ENCODE assay signal across 14 cellular contexts in genomic region chr6:16344756-16345155, GRCh38.
DNase-seq lines count a peak whose midpoint lies in the region; ATAC-seq and TF ChIP-seq lines count a peak whose summit lies in the region.
"Had no signal": no experiment of that assay in that cellular context is flagged by ENCODE, and none has a peak within 500 bp of the region (broad histone marks: within the 10 kb centered on the region; RNA-seq: fewer than 3 reads in every experiment).

No MANE protein-coding gene starts in this region.

- no peaks in the 10 kb centered on the region for H3K9me3 Mint-ChIP-seq in central memory CD8-positive, alpha-beta T cell
- H3K9me3 Mint-ChIP-seq in neural crest cell: peaks cover 2% of the 10 kb centered on the region
- H3K9me3 Mint-ChIP-seq: activated T-cell treated with anti-CD3 and anti-CD28 coated beads, Interleukin-2, amount 50 U/mL, for 4 hours; memory B cell had no signal

- H3K4me1 ChIP-seq in HAP-1: peaks cover 7% of the 10 kb centered on the region

- ATAC-seq in central memory CD8-positive, alpha-beta T cell (replicated peaks; ENCODE audit: extremely low read depth, poor library complexity, severe bottlenecking): no peak
- ATAC-seq: activated T-cell treated with anti-CD3 and anti-CD28 coated beads, Interleukin-2, amount 50 U/mL, for 4 hours had no signal

- H3K4me3 Mint-ChIP-seq in central memory CD8-positive, alpha-beta T cell: no peak overlapping the region
- H3K4me3 Mint-ChIP-seq in neural crest cell: no peak overlapping the region
- H3K4me3 Mint-ChIP-seq: activated T-cell treated with anti-CD3 and anti-CD28 coated beads, Interleukin-2, amount 50 U/mL, for 4 hours; memory B cell had no signal

- H3K4me3 ChIP-seq in AG10803 (ENCODE audit: low read length): no peak overlapping the region
- no peak overlapping the region for H3K4me3 ChIP-seq in NB4 (ENCODE audit: low read depth, low read length)
- no peak overlapping the region for H3K4me3 ChIP-seq in HAP-1

- peaks cover 8% of the 10 kb centered on the region for H3K36me3 Mint-ChIP-seq in central memory CD8-positive, alpha-beta T cell (ENCODE audit: insufficient read depth)
- no peaks in the 10 kb centered on the region for H3K36me3 Mint-ChIP-seq in neural crest cell (ENCODE audit: low read depth)

- DNase-seq in AG10803 (ENCODE audit: low read depth): peak; percentile 67
- DNase-seq in NB4 (ENCODE audit: low read depth): peak; percentile 48
- no peak for DNase-seq in central memory CD8-positive, alpha-beta T cell (ENCODE audit: low spot score in 2 of 2)
- DNase-seq in neural crest cell (ENCODE audit: low read depth, low spot score): no peak
- no peak for DNase-seq in NCI-H1105 (lab: John Stamatoyannopoulos, UW)
- DNase-seq in HAP-1 (ENCODE audit: low spot score in 2 of 2): no peak
- no peak for DNase-seq in HPDE6-E6E7 (ENCODE audit: extremely low spot score)
- DNase-seq in NCI-H1694 treated with DMSO at 0.1 percent for 48 hours (lab: John Stamatoyannopoulos, UW): no peak
- DNase-seq: activated CD4-positive, alpha-beta T cell treated with anti-CD3 and anti-CD28 coated beads for 48 hours; activated T-cell treated with anti-CD3 and anti-CD28 coated beads, Interleukin-2, amount 50 U/mL, for 4 hours; NCI-H1105 treated with DMSO at 0.1 percent for 48 hours; NCI-H510A; stimulated activated CD4-positive, alpha-beta T cell treated with anti-CD3 and anti-CD28 coated beads, Interleukin-12 subunit alpha, Interleukin-12 subunit beta, amount 100 ng/mL, for 4 hours had no signal

- H3K4me1 Mint-ChIP-seq in central memory CD8-positive, alpha-beta T cell: peaks cover 5% of the 10 kb centered on the region
- peaks cover 16% of the 10 kb centered on the region for H3K4me1 Mint-ChIP-seq in neural crest cell

- peak overlapping the region; percentile 54 for H3K27ac Mint-ChIP-seq in central memory CD8-positive, alpha-beta T cell (ENCODE audit: low read depth)
- peak overlapping the region; percentile 0 for H3K27ac Mint-ChIP-seq in neural crest cell (ENCODE audit: unreplicated experiment)
- H3K27ac Mint-ChIP-seq: memory B cell had no signal

- H3K27me3 ChIP-seq in HAP-1 (ENCODE audit: low read depth): no peaks in the 10 kb centered on the region

- H3K36me3 ChIP-seq in HAP-1 (replicated peaks): no peaks in the 10 kb centered on the region

- in situ Hi-C loops in HAP-1 (cut with MboI; ENCODE audit: low sequenced_read_pairs): no loop called here

- TF ChIP-seq CTCF in AG10803 (conservative IDR thresholded peaks at IDR 0.05; ENCODE audit: low read length) (no peak), NB4 (IDR thresholded peaks at IDR 0.05; ENCODE audit: low read depth, low read length) (no peak), neural crest cell (conservative IDR thresholded peaks at IDR 0.05) (no peak)

- H3K9me3 ChIP-seq in HAP-1: no peaks in the 10 kb centered on the region

- no peak for TF ChIP-seq POLR2A in NB4 (IDR thresholded peaks at IDR 0.05; ENCODE audit: extremely low read depth, insufficient read length)

- H3K27me3 Mint-ChIP-seq in central memory CD8-positive, alpha-beta T cell: no peaks in the 10 kb centered on the region
- H3K27me3 Mint-ChIP-seq in neural crest cell (ENCODE audit: low read depth): no peaks in the 10 kb centered on the region
- H3K27me3 Mint-ChIP-seq: memory B cell had no signal

Comparison
In these comparisons a context has a peak if more than half of its experiments do, and no peak if none do; other contexts are left out.
1. DNase-seq: peak in AG10803 (single experiment) and NB4 (single experiment); none in central memory CD8-positive, alpha-beta T cell (0 of 2), neural crest cell (single experiment), NCI-H1105 (single experiment), HAP-1 (0 of 2), HPDE6-E6E7 (single experiment) and NCI-H1694 treated with DMSO at 0.1 percent for 48 hours (single experiment).